8 cellular contexts compared by ENCODE assay signal in the genomic region with DNA sequence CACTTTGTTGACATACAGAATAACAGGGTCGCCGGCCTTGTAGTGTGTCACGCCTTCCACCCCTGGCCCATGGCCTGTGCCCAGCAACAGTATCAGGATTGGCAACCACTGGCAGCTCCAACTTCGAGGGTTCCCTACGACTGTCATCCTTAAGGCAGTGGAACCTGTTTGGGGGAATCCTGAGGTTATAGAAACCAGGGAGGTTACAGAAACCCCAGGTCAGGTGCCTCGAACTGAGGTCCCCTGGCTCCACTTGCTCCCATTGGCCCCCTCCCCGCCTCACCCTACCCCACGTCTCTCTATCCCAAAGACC. TPM values are rescaled to one million over a fixed set of nuclear protein-coding genes. Genes with fewer than 3 reads are reported as not detected.
DNase-seq lines count a peak whose midpoint lies in the region; ATAC-seq and TF ChIP-seq lines count a peak whose summit lies in the region.

No MANE protein-coding gene starts in this region.

- POLR2A ChIA-PET in activated CD4-positive, alpha-beta memory T cell treated with anti-CD3 and anti-CD28 coated beads for 36 hours (lab: Charles Lee): interaction anchor here (0.6 to 4.2 kb wide), 15 partner anchors 11 to 137 kb away, joined by 3 to 26 read pairs (median 7); a partner anchor contains a TSS

- no peaks in the 10 kb centered on the region for H4K20me1 ChIP-seq in GM23248 (ENCODE audit: insufficient read depth)

- WGBS in GM23248 (ENCODE audit: low coverage in 1 of 2, low lambda C conversion rate in 2 of 2, missing lambda C conversion rate in 2 of 2), 2 experiments: 43 to 70% methylated on average over 5 to 8 of the region's 8 CpGs

- H3K27ac Mint-ChIP-seq in activated CD4-positive, alpha-beta memory T cell treated with anti-CD3 and anti-CD28 coated beads for 36 hours: peak overlapping the region; percentile 95
- peak overlapping the region; percentile 59 for H3K27ac Mint-ChIP-seq in glutamatergic neuron (ENCODE audit: unreplicated experiment)

- TF ChIP-seq CTCF in glutamatergic neuron (IDR thresholded peaks at IDR 0.05; ENCODE audit: partially characterized antibody, unreplicated experiment): no peak

- no peaks in the 10 kb centered on the region for H3K9me3 ChIP-seq in GM23248 (ENCODE audit: low read depth)

- H3K9me3 Mint-ChIP-seq in activated CD4-positive, alpha-beta memory T cell treated with anti-CD3 and anti-CD28 coated beads for 36 hours: no peaks in the 10 kb centered on the region
- H3K9me3 Mint-ChIP-seq in glutamatergic neuron (ENCODE audit: unreplicated experiment): peaks cover 6% of the 10 kb centered on the region

- H3K9me2 ChIP-seq in GM23248 (ENCODE audit: insufficient read depth): no peaks in the 10 kb centered on the region

- no peaks in the 10 kb centered on the region for H3K36me3 ChIP-seq in GM23248 (ENCODE audit: low read depth)

- peak overlapping the region; percentile 81 for H3K27ac ChIP-seq in GM23248

- peaks cover 36% of the 10 kb centered on the region for H3K36me3 Mint-ChIP-seq in activated CD4-positive, alpha-beta memory T cell treated with anti-CD3 and anti-CD28 coated beads for 36 hours
- no peaks in the 10 kb centered on the region for H3K36me3 Mint-ChIP-seq in glutamatergic neuron (ENCODE audit: unreplicated experiment)

- H3K4me1 ChIP-seq in GM23248 (ENCODE audit: insufficient read depth): peaks cover 13% of the 10 kb centered on the region

- intact Hi-C loops in activated CD4-positive, alpha-beta memory T cell treated with anti-CD3 and anti-CD28 coated beads for 36 hours (cut with micrococcal nuclease): loop anchor here (1.0 to 2.0 kb wide), 3 partner anchors 18 to 104 kb away; a partner anchor contains a TSS

- peaks cover 81% of the 10 kb centered on the region for H3K79me2 ChIP-seq in GM23248 (ENCODE audit: insufficient read depth)

- DNase-seq in GM23248: peak; percentile 18
- DNase-seq in activated CD4-positive, alpha-beta memory T cell treated with anti-CD3 and anti-CD28 coated beads for 36 hours: no peak
- DNase-seq in glutamatergic neuron: no peak
- DNase-seq in skeletal muscle cell (ENCODE audit: low read depth): no peak
- no peak for DNase-seq in NCI-H1694 treated with DMSO at 0.1 percent for 48 hours (lab: John Stamatoyannopoulos, UW)

- ATAC-seq in GM18861 (IDR thresholded peaks at IDR 0.05; ENCODE audit: unreplicated experiment) (no peak), HG03135 (IDR thresholded peaks at IDR 0.05; ENCODE audit: unreplicated experiment) (no peak), HG02571 (IDR thresholded peaks at IDR 0.05; ENCODE audit: unreplicated experiment) (no peak)

- H2AFZ ChIP-seq in GM23248: peak overlapping the region; percentile 80

- H3K27me3 Mint-ChIP-seq in activated CD4-positive, alpha-beta memory T cell treated with anti-CD3 and anti-CD28 coated beads for 36 hours: no peaks in the 10 kb centered on the region
- H3K27me3 Mint-ChIP-seq in glutamatergic neuron (ENCODE audit: unreplicated experiment): peaks cover 11% of the 10 kb centered on the region

- H3K4me3 ChIP-seq in GM23248 (peak overlapping the region; percentile 83), skeletal muscle cell (ENCODE audit: low read depth, low read length) (peak overlapping the region; percentile 89)

- peaks cover 57% of the 10 kb centered on the region for H3K4me1 Mint-ChIP-seq in activated CD4-positive, alpha-beta memory T cell treated with anti-CD3 and anti-CD28 coated beads for 36 hours (ENCODE audit: low read depth)
- peaks cover 6% of the 10 kb centered on the region for H3K4me1 Mint-ChIP-seq in glutamatergic neuron (ENCODE audit: low read depth, unreplicated experiment)

- peak overlapping the region; percentile 96 for H3K4me3 Mint-ChIP-seq in activated CD4-positive, alpha-beta memory T cell treated with anti-CD3 and anti-CD28 coated beads for 36 hours
- H3K4me3 Mint-ChIP-seq in glutamatergic neuron (ENCODE audit: unreplicated experiment): peak overlapping the region; percentile 89

- no peaks in the 10 kb centered on the region for H3K27me3 ChIP-seq in GM23248 (replicated peaks; ENCODE audit: insufficient read depth)

- in situ Hi-C loops in GM23248 (cut with MboI): no loop called here

- H3K4me2 ChIP-seq in GM23248 (ENCODE audit: unreplicated experiment): peak overlapping the region; percentile 99

- peak overlapping the region; percentile 94 for H3K9ac ChIP-seq in GM23248

- CTCF ChIA-PET in activated CD4-positive, alpha-beta memory T cell treated with anti-CD3 and anti-CD28 coated beads for 36 hours (lab: Charles Lee): interaction anchor here (0.9 to 2.8 kb wide), 8 partner anchors 17 to 237 kb away, joined by 3 to 10 read pairs (median 6); a partner anchor contains a TSS

- H3F3A ChIP-seq in GM23248 (ENCODE audit: insufficient read depth): peaks cover 9% of the 10 kb centered on the region

RNA-seq across cellular contexts. Expression of a gene that starts 0.4 kb away (rescaled TPM):
- 102 and 163 TPM in 2 replicates for total RNA-seq in GM23248 (2014; rRNA removed; shearing (Covaris generic))
- 91.5 and 93.8 TPM in 2 replicates for polyA plus RNA-seq in GM23248 (2016; fragmentation: Nextera tagmentation; extraction: Ambion mirVana)
- total RNA-seq in activated CD4-positive, alpha-beta memory T cell treated with anti-CD3 and anti-CD28 coated beads for 36 hours: 10 to 100 TPM; 23.7 to 26.7 TPM
- total RNA-seq in glutamatergic neuron (ENCODE audit: unreplicated experiment): 35.0 TPM

RNA-seq across cellular contexts. Expression of a gene that starts 6.2 kb away (rescaled TPM):
- total RNA-seq in GM23248 (2014; rRNA removed; shearing (Covaris generic)): 55.3 and 58.3 TPM in 2 replicates
- 24.8 and 33.6 TPM in 2 replicates for polyA plus RNA-seq in GM23248 (2016; fragmentation: Nextera tagmentation; extraction: Ambion mirVana)
- 10 to 100 TPM; 69.5 to 72.6 TPM for total RNA-seq in activated CD4-positive, alpha-beta memory T cell treated with anti-CD3 and anti-CD28 coated beads for 36 hours
- 25.5 TPM for total RNA-seq in glutamatergic neuron (ENCODE audit: unreplicated experiment)

RNA-seq across cellular contexts. Expression of a gene that starts 10.7 kb away (rescaled TPM):
- not detected in 2 replicates for total RNA-seq in GM23248 (2014; rRNA removed; shearing (Covaris generic))
- polyA plus RNA-seq in GM23248 (2016; fragmentation: Nextera tagmentation; extraction: Ambion mirVana): 0.23 and 0.55 TPM in 2 replicates
- under 1 TPM in 1 of 2 experiments, not detected in 1; 0.50 TPM for total RNA-seq in activated CD4-positive, alpha-beta memory T cell treated with anti-CD3 and anti-CD28 coated beads for 36 hours
- not detected for total RNA-seq in glutamatergic neuron (ENCODE audit: unreplicated experiment)

RNA-seq across cellular contexts. Expression of a gene that starts 18.5 kb away (rescaled TPM):
- total RNA-seq in GM23248 (2014; rRNA removed; shearing (Covaris generic)): 18.5 and 32.1 TPM in 2 replicates
- polyA plus RNA-seq in GM23248 (2016; fragmentation: Nextera tagmentation; extraction: Ambion mirVana): 75.7 and 81.6 TPM in 2 replicates
- total RNA-seq in activated CD4-positive, alpha-beta memory T cell treated with anti-CD3 and anti-CD28 coated beads for 36 hours: 10 to 100 TPM; 79.0 to 84.6 TPM
- 32.4 TPM for total RNA-seq in glutamatergic neuron (ENCODE audit: unreplicated experiment)

RNA-seq across cellular contexts. Expression of a gene that starts 21.0 kb away (rescaled TPM):
- 8.2 and 19.2 TPM in 2 replicates for total RNA-seq in GM23248 (2014; rRNA removed; shearing (Covaris generic))
- 20.0 and 23.3 TPM in 2 replicates for polyA plus RNA-seq in GM23248 (2016; fragmentation: Nextera tagmentation; extraction: Ambion mirVana)
- total RNA-seq in activated CD4-positive, alpha-beta memory T cell treated with anti-CD3 and anti-CD28 coated beads for 36 hours: 10 to 100 TPM; 14.2 to 15.8 TPM
- total RNA-seq in glutamatergic neuron (ENCODE audit: unreplicated experiment): 25.5 TPM
